Comparison of ENCODE assay signal across 9 cellular contexts in genomic region chr2:110204408-110205385, GRCh38. TPM values are rescaled to one million over a fixed set of nuclear protein-coding genes. Genes with fewer than 3 reads are reported as not detected.
DNase-seq lines count a peak whose midpoint lies in the region; ATAC-seq and TF ChIP-seq lines count a peak whose summit lies in the region.
"Had no signal": no experiment of that assay in that cellular context is flagged by ENCODE, and none has a peak within 500 bp of the region (broad histone marks: within the 10 kb centered on the region; RNA-seq: fewer than 3 reads in every experiment).

NPHP1 (minus strand) TSS chr2:110205013; CDS start chr2:110204968, 45 bp downstream.

- H3K4me3 ChIP-seq in kidney epithelial cell (ENCODE audit: low read depth, low read length) = peak within 1 kb of the TSS; percentile 91

- no peaks in the 10 kb centered on the region for H3K27me3 ChIP-seq in kidney epithelial cell (ENCODE audit: control insufficient read depth, insufficient read depth, low read length)

- TF ChIP-seq CTCF in kidney epithelial cell (IDR thresholded peaks at IDR 0.05; ENCODE audit: insufficient read depth, low read length, poor library complexity, severe bottlenecking) = no peak

- ATAC-seq in GM19025 (IDR thresholded peaks at IDR 0.05; ENCODE audit: low read depth, unreplicated experiment) (peak; percentile 99), HG03175 (IDR thresholded peaks at IDR 0.05; ENCODE audit: unreplicated experiment) (peak; percentile 91)

- DNase-seq in AG20443 (ENCODE audit: low spot score) = peak; percentile 99
- peak; percentile 76 for DNase-seq in NCI-H226
- peak; percentile 89 for DNase-seq in activated CD4-positive, CD25-positive, alpha-beta regulatory T cell treated with anti-CD3 and anti-CD28 coated beads, Interleukin-2, amount 50 U/mL, for 72 hours
- peak; percentile 88 for DNase-seq in cerebellar cortex (ENCODE audit: low spot score)
- DNase-seq in kidney epithelial cell (ENCODE audit: low read depth) = peak; percentile 53
- DNase-seq in stimulated activated CD4-positive, alpha-beta T cell treated with anti-CD3 and anti-CD28 coated beads, Interleukin-15, amount 100 ng/mL, for 24 hours = peak; percentile 87

- H3K36me3 ChIP-seq in kidney epithelial cell (ENCODE audit: control insufficient read depth, insufficient read depth, low read length) = no peaks in the 10 kb centered on the region

RNA-seq across cellular contexts. Expression of gene NPHP1, which starts in this region (rescaled TPM):
- total RNA-seq in kidney epithelial cell = 2.5 and 4.4 TPM in 2 replicates
- total RNA-seq: T-helper 2 cell treated with Interferon-gamma antibody and Interleukin-4, amounts not matched to agents 100 ng/mL and 5 ng/mL, for 36 hours had no signal

Comparison
In these comparisons a context has a peak if more than half of its experiments do, and no peak if none do; other contexts are left out.
1. Peak in every context shown above with its lines: DNase-seq, ATAC-seq and H3K4me3 ChIP-seq.